ENCODE assay signal across 3 cellular contexts in the genomic region with DNA sequence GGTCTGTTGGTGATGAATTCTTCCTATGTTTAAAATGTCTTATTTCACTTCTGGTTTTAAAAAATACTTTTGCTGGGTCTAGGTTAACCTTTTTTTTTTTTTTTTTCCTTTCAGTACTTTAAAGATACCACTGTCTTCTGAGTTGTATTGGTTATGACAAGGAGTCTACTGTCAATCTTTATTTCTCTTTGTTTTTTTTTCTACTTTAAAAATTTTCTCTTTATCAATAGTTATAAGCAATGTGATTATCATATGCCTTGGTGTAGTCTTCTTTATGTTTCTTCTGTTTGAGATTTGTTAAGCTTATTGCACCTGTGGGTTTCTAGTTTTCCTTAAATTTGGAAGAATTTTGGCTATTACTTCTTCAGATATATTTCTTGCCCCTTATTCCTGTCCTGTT.
A peak's percentile ranks its signal among the peaks of the same experiment; 100 is the strongest.
TF ChIP-seq lines count a peak whose summit lies in the region.

No MANE protein-coding gene starts in this region.

TF ChIP-seq in HepG2, 621 proteins besides CTCF, POLR2A, EP300 and RAD21:
- TF ChIP-seq, protein P1, sequence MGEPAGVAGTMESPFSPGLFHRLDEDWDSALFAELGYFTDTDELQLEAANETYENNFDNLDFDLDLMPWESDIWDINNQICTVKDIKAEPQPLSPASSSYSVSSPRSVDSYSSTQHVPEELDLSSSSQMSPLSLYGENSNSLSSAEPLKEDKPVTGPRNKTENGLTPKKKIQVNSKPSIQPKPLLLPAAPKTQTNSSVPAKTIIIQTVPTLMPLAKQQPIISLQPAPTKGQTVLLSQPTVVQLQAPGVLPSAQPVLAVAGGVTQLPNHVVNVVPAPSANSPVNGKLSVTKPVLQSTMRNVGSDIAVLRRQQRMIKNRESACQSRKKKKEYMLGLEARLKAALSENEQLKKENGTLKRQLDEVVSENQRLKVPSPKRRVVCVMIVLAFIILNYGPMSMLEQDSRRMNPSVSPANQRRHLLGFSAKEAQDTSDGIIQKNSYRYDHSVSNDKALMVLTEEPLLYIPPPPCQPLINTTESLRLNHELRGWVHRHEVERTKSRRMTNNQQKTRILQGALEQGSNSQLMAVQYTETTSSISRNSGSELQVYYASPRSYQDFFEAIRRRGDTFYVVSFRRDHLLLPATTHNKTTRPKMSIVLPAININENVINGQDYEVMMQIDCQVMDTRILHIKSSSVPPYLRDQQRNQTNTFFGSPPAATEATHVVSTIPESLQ (CRISPR knock-in tag; conservative IDR thresholded peaks at IDR 0.05): no peak
- TF ChIP-seq ZFP90 (CRISPR knock-in tag; IDR thresholded peaks at IDR 0.05; ENCODE audit: borderline replicate concordance): no peak
- TF ChIP-seq ZNF317 (CRISPR knock-in tag; IDR thresholded peaks at IDR 0.05): peak; percentile 93
- no peak for TF ChIP-seq ZNF44 (CRISPR knock-in tag; IDR thresholded peaks at IDR 0.05)
- no peak for TF ChIP-seq PCBP1 (IDR thresholded peaks at IDR 0.05; ENCODE audit: borderline replicate concordance, low read depth, low read length)
TF ChIP-seq in HepG2: peak in this region for 1.

TF ChIP-seq in HEK293T, 16 proteins besides CTCF, POLR2A, EP300 and RAD21 (continued from another document):
- TF ChIP-seq ZNF384 (IDR thresholded peaks at IDR 0.05): 0 out of 2 replicates have a peak, but pooled peaks have one; percentile 23
TF ChIP-seq in HEK293T: peak in this region for 1.

TF ChIP-seq in K562, 482 proteins besides CTCF, POLR2A, EP300 and RAD21 (continued from another document):
- no peak for TF ChIP-seq MEIS2 (IDR thresholded peaks at IDR 0.05; ENCODE audit: partially characterized antibody)
- no peak for TF ChIP-seq PPARD (CRISPR knock-in tag; IDR thresholded peaks at IDR 0.05)
- TF ChIP-seq PHTF2 (CRISPR knock-in tag; IDR thresholded peaks at IDR 0.05): no peak
- TF ChIP-seq CHD7 (IDR thresholded peaks at IDR 0.05; ENCODE audit: low read depth, low read length): no peak
- TF ChIP-seq ZFX (CRISPR knock-in tag; IDR thresholded peaks at IDR 0.05): no peak
- no peak for TF ChIP-seq ZBTB34 (CRISPR knock-in tag; IDR thresholded peaks at IDR 0.05)
- no peak for TF ChIP-seq YY1 (IDR thresholded peaks at IDR 0.05; ENCODE audit: borderline replicate concordance in 1 of 3, control insufficient read depth in 1 of 3, extremely low read depth in 1 of 3, insufficient read depth in 3 of 3, insufficient read length in 1 of 3, insufficient replicate concordance in 2 of 3, low read depth in 1 of 3, low read length in 2 of 3)
- TF ChIP-seq MCM7 (IDR thresholded peaks at IDR 0.05): no peak
- no peak for TF ChIP-seq ZBTB40 (IDR thresholded peaks at IDR 0.05)
- no peak for TF ChIP-seq ZBTB40 (CRISPR knock-in tag; IDR thresholded peaks at IDR 0.05)
- TF ChIP-seq TRIM24 (IDR thresholded peaks at IDR 0.05): peak; percentile 63 to 80
- TF ChIP-seq ZNF384 (IDR thresholded peaks at IDR 0.05; ENCODE audit: low read depth, low read length): peak; percentile 78; the same call in 1 of the 2 replicates
- no peak for TF ChIP-seq THRA (IDR thresholded peaks at IDR 0.05)
- no peak for TF ChIP-seq ZSCAN29 (IDR thresholded peaks at IDR 0.05)
- TF ChIP-seq TRIM28 (IDR thresholded peaks at IDR 0.05): peak; percentile 94; the same call in 1 of the 2 replicates
- no peak for TF ChIP-seq HMG20B (CRISPR knock-in tag; IDR thresholded peaks at IDR 0.05)
- TF ChIP-seq CBX3 (IDR thresholded peaks at IDR 0.05; ENCODE audit: borderline replicate concordance in 1 of 2, low read length in 2 of 2): 0 out of 3 replicates have a peak, but pooled peaks of 1 of the 2 experiments have one; percentile 25
- TF ChIP-seq TAF7 (tag; IDR thresholded peaks at IDR 0.05): no peak
- TF ChIP-seq ZNF124 (CRISPR knock-in tag; IDR thresholded peaks at IDR 0.05): no peak
- no peak for TF ChIP-seq CHD1 (IDR thresholded peaks at IDR 0.05; ENCODE audit: low read length)
- no peak for TF ChIP-seq OTX1 (CRISPR knock-in tag; IDR thresholded peaks at IDR 0.05)
- TF ChIP-seq RFX1 (IDR thresholded peaks at IDR 0.05): no peak
- TF ChIP-seq ZNF165 (CRISPR knock-in tag; IDR thresholded peaks at IDR 0.05; ENCODE audit: borderline replicate concordance): no peak
